Comparison of ENCODE assay signal across 8 cellular contexts in genomic region chr1:204072951-204073836, GRCh38. TPM values are rescaled to one million over a fixed set of nuclear protein-coding genes. Genes with fewer than 3 reads are reported as not detected.
DNase-seq lines count a peak whose midpoint lies in the region; ATAC-seq and TF ChIP-seq lines count a peak whose summit lies in the region.

Gene SOX13, plus strand, starts transcription at chr1:204073115. Its CDS starts 39,801 bp downstream, at chr1:204112916.

- no peaks in the 10 kb centered on the region for H3K9me3 ChIP-seq in gastrocnemius medialis

- H3K36me3 ChIP-seq in gastrocnemius medialis, result no peaks in the 10 kb centered on the region

- TF ChIP-seq POLR2A in gastrocnemius medialis (IDR thresholded peaks at IDR 0.05), result peak; percentile 84 to 86

- no peaks in the 10 kb centered on the region for H3K27me3 ChIP-seq in gastrocnemius medialis

- in situ Hi-C loops in gastrocnemius medialis (cut with MboI; ENCODE audit: low sequenced_read_pairs in 4 of 4) (loop anchor here in 3 of 4 donors (10.0 kb wide), 2 partner anchors 52 to 62 kb away; no protein-coding TSS in a partner anchor), KBM-7 (cut with MboI; ENCODE audit: low pct_unique_long_range_greater_than_20kb, low sequenced_read_pairs) (no loop called here)

- DNase-seq in DMS79 treated with DMSO at 0.1 percent for 48 hours (lab: John Stamatoyannopoulos, UW) (peak; percentile 83), NCI-H1048 (lab: John Stamatoyannopoulos, UW) (peak; percentile 72), T-cell (peak in 5 of 34 experiments; percentile 3 to 27 (median 17)), coronary artery (ENCODE audit: low spot score) (peak; percentile 91), islet precursor cell (peak; percentile 97), gastrocnemius medialis (peak; percentile 79), KBM-7 (no peak)

- CTCF ChIA-PET in T-cell (lab: Charles Lee), result no interaction called here

- H3K4me3 ChIP-seq in coronary artery (peak within 1 kb of the TSS; percentile 94), gastrocnemius medialis (peak within 1 kb of the TSS; percentile 85 to 91 (median 88))

- H3K4me1 ChIP-seq in gastrocnemius medialis, result peaks cover 23 to 28% of the 10 kb centered on the region in 2 donors

- H3K4me1 Mint-ChIP-seq in T-cell, result peaks cover 0 to 35% (median 25%) of the 10 kb centered on the region in 3 donors

- H3K27ac ChIP-seq in coronary artery (peak within 1 kb of the TSS; percentile 67 to 94), gastrocnemius medialis (peak within 1 kb of the TSS; percentile 76 to 94 (median 90))

- H3K27me3 Mint-ChIP-seq in T-cell, result peaks cover 52 to 63% of the 10 kb centered on the region in 2 donors

- peak within 1 kb of the TSS; percentile 76 to 86 (median 82) for H3K4me3 Mint-ChIP-seq in T-cell

- peaks cover under 1% of the 10 kb centered on the region for H3K36me3 Mint-ChIP-seq in T-cell

- intact Hi-C loops in gastrocnemius medialis (cut with DNase I; ENCODE audit: low total_unique reads), result loop anchor here (1.0 to 10.0 kb wide), 2 partner anchors 56 to 808 kb away; no protein-coding TSS in a partner anchor

- TF ChIP-seq CTCF in coronary artery (IDR thresholded peaks at IDR 0.05) (no peak), gastrocnemius medialis (IDR thresholded peaks at IDR 0.05 in 4 of 5, conservative IDR thresholded peaks at IDR 0.05 in 1 of 5) (peak in 2 of 5 experiments; percentile 25 to 31)

- POLR2A ChIA-PET in T-cell (lab: Charles Lee), result no interaction called here

- peaks cover 0 to 4% (median 0%) of the 10 kb centered on the region in 3 donors for H3K9me3 Mint-ChIP-seq in T-cell

- H3K27ac Mint-ChIP-seq in T-cell, result peak within 1 kb of the TSS; percentile 19 to 60

- peak; percentile 42 to 58 (median 49) for ATAC-seq in T-cell (replicated peaks in 1 of 4)
- ATAC-seq in gastrocnemius medialis, result peak; percentile 77 to 80
- no peak for ATAC-seq in HG03280 (IDR thresholded peaks at IDR 0.05; ENCODE audit: unreplicated experiment)

RNA-seq across cellular contexts. Expression of gene SOX13, which starts in this region (rescaled TPM):
- 1 to 10 TPM; 3.2 to 9.4 (median 5.2) TPM for total RNA-seq in T-cell
- 10 to 100 TPM; 15.6 to 31.1 (median 16.3) TPM for total RNA-seq in gastrocnemius medialis
